In genomic region chr7:137656850-137657232, GRCh38 we compare ENCODE assay signal across 4 cellular contexts.
"Had no signal": no experiment of that assay in that cellular context is flagged by ENCODE, and none has a peak within 500 bp of the region (broad histone marks: within the 10 kb centered on the region; RNA-seq: fewer than 3 reads in every experiment).

No MANE protein-coding gene starts in this region.

- H3K27ac ChIP-seq: cardiac muscle cell, colonic mucosa, testis had no signal

- H3K4me3 ChIP-seq: cardiac muscle cell, colonic mucosa, mucosa of descending colon, testis had no signal

- H3K4me1 ChIP-seq: colonic mucosa, testis had no signal

- H3K36me3 ChIP-seq: cardiac muscle cell, colonic mucosa had no signal

- H3K27me3 ChIP-seq: cardiac muscle cell, colonic mucosa, testis had no signal

- H3K9me3 ChIP-seq: colonic mucosa, mucosa of descending colon, testis had no signal
